Comparison of ENCODE assay signal across 1 cellular context in genomic region chr7:142629588-142630260, GRCh38.
TF ChIP-seq lines count a peak whose summit lies in the region.

No MANE protein-coding gene starts in this region.

TF ChIP-seq in IMR-90, 13 proteins besides CTCF, POLR2A, EP300 and RAD21:
- no peak for TF ChIP-seq MAZ (IDR thresholded peaks at IDR 0.05; ENCODE audit: borderline replicate concordance, low read depth, low read length)
- TF ChIP-seq CEBPB (IDR thresholded peaks at IDR 0.05; ENCODE audit: low read depth, low read length), result no peak
- no peak for TF ChIP-seq SMC3 (IDR thresholded peaks at IDR 0.05; ENCODE audit: low read depth, low read length)
- no peak for TF ChIP-seq NFE2L2 (IDR thresholded peaks at IDR 0.05; ENCODE audit: low read depth, low read length)
- TF ChIP-seq ELK1 (IDR thresholded peaks at IDR 0.05; ENCODE audit: borderline replicate concordance, low read depth, low read length), result no peak
- no peak for TF ChIP-seq CHD1 (IDR thresholded peaks at IDR 0.05; ENCODE audit: low read depth, low read length)
- TF ChIP-seq RCOR1 (IDR thresholded peaks at IDR 0.05; ENCODE audit: insufficient replicate concordance, low read length), result no peak
- TF ChIP-seq BHLHE40 (IDR thresholded peaks at IDR 0.05; ENCODE audit: low read depth, low read length), result no peak
- TF ChIP-seq, protein P1, sequence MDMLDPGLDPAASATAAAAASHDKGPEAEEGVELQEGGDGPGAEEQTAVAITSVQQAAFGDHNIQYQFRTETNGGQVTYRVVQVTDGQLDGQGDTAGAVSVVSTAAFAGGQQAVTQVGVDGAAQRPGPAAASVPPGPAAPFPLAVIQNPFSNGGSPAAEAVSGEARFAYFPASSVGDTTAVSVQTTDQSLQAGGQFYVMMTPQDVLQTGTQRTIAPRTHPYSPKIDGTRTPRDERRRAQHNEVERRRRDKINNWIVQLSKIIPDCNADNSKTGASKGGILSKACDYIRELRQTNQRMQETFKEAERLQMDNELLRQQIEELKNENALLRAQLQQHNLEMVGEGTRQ (IDR thresholded peaks at IDR 0.05; ENCODE audit: low read depth, low read length), result no peak
- no peak for TF ChIP-seq MAFK (IDR thresholded peaks at IDR 0.05; ENCODE audit: low read depth, low read length)
- TF ChIP-seq RFX5 (IDR thresholded peaks at IDR 0.05; ENCODE audit: low read depth, low read length), result no peak
- no peak for TF ChIP-seq FOS (IDR thresholded peaks at IDR 0.05; ENCODE audit: low read depth, low read length)
- TF ChIP-seq MXI1 (IDR thresholded peaks at IDR 0.05; ENCODE audit: borderline replicate concordance, low read depth, low read length), result no peak
